In the genomic region with DNA sequence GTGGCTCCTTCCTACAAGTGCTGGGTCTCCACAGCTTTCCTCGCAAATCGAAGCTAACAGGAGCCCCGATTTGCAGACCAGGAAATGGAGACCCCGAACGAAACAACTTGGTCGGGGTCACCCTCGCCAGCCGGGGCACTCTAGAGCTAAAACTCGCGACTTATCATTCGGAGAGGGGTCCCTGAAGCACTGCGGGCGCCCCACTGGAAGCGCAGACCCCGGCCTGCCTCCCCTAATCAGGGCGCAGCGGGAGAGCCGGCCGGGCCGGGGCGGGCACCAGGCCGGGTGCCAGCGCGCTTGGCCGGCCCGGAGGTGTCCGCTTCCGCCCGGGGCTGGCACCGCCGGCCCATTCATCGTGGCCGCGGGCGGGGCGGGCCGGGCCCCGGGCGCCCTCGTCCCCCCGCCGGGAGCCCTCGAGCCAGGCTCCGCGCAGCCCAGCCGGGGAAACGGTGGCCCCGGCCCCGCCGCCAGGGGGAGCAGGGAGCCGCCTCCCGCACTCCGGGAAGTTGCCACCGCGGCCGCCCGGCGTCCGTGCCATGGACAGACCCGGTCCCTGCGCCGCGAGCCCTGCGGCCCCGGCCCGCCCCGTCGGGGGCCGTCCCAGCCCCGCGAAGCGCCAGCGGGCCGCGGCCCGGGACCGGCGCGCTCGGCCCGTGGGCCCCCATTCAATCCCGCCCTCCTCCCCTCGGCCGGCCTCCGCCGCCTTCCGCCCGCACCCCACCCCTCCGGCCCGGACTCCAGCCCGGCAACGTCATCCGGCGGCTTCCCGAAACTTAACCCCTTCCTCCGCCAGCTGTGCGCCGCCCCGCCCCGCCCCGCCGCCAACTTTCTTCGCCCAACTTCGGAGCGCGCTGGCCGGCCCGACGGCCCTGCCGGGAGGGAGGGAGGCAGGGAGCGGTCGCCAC, we compare ENCODE assay signal across 8 cellular contexts. TPM values are rescaled to one million over a fixed set of nuclear protein-coding genes. Genes with fewer than 3 reads are reported as not detected.
DNase-seq lines count a peak whose midpoint lies in the region; ATAC-seq and TF ChIP-seq lines count a peak whose summit lies in the region.

No MANE protein-coding gene starts in this region.

- DNase-seq in SIG-M5 treated with dmso at 0.1 percent for 504 hours (lab: John Stamatoyannopoulos, UW; ENCODE audit: unreplicated experiment) = peak; percentile 66
- no peak for DNase-seq in SIG-M5 (lab: John Stamatoyannopoulos, UW)
- peak; percentile 64 for DNase-seq in NCI-H345 treated with DMSO at 0.1 percent for 48 hours (lab: John Stamatoyannopoulos, UW; ENCODE audit: unreplicated experiment)
- DNase-seq in activated CD4-positive, alpha-beta T cell treated with anti-CD3 and anti-CD28 coated beads, Interleukin-2, amount 50 U/mL, for 48 hours = peak; percentile 81 to 83
- DNase-seq in dorsolateral prefrontal cortex = peak; percentile 50 to 88 (median 68)
- peak; percentile 57 to 96 for DNase-seq in lower leg skin (ENCODE audit: low spot score in 2 of 2)
- DNase-seq in stimulated activated CD4-positive, alpha-beta T cell treated with anti-CD3 and anti-CD28 coated beads, Interleukin-4, amount 100 ng/mL, for 4 hours = peak; percentile 67 to 83

- peak overlapping the region; percentile 45 to 86 (median 71) for H3K4me3 ChIP-seq in dorsolateral prefrontal cortex
- peak overlapping the region; percentile 81 for H3K4me3 ChIP-seq in lower leg skin (ENCODE audit: low read depth, poor library complexity, severe bottlenecking)

- WGBS in lower leg skin, 2 donors = 1 to 2% methylated on average over 16 to 62 of the region's 112 CpGs

- intact Hi-C loops in dorsolateral prefrontal cortex (cut with DNase I) (loop anchor here (2.0 to 10.0 kb wide), 7 partner anchors 44 to 604 kb away; partner anchors contain the start of genes MGME1 (in 2 of the 2), SNX5 (in 2 of the 2), BFSP1 (in 1 of the 2) and ZNF133 (in 1 of the 2)), lower leg skin (cut with DNase I; ENCODE audit: low total_unique reads) (loop anchor here (5.0 to 10.0 kb wide), 2 partner anchors 144 to 324 kb away; no protein-coding TSS in a partner anchor)

- peak overlapping the region; percentile 32 to 97 (median 92) for H3K27ac ChIP-seq in dorsolateral prefrontal cortex

- no peaks in the 10 kb centered on the region for H3K27me3 ChIP-seq in dorsolateral prefrontal cortex

- no peak for TF ChIP-seq POLR2A in lower leg skin (IDR thresholded peaks at IDR 0.05)

- TF ChIP-seq CTCF in dorsolateral prefrontal cortex (IDR thresholded peaks at IDR 0.05 in 54 of 56, conservative IDR thresholded peaks at IDR 0.05 in 2 of 56; ENCODE audit: low read depth in 1 of 56, partially characterized antibody in 56 of 56) = peak in 52 of 56 donors; percentile 9 to 84 (median 54)
- TF ChIP-seq CTCF in lower leg skin (IDR thresholded peaks at IDR 0.05) = peak in 1 of 3 donors; percentile 18

- ATAC-seq in HG02943 (IDR thresholded peaks at IDR 0.05; ENCODE audit: low read depth, unreplicated experiment) = peak; percentile 35

RNA-seq across cellular contexts. Expression of gene RRBP1, which starts 1.0 kb away (rescaled TPM):
- total RNA-seq in dorsolateral prefrontal cortex = 100 to 1,000 TPM in 1 of 120 experiments, 10 to 100 TPM in 119; 25.5 to 102 (median 45.7) TPM
- 10 to 100 TPM; 33.7 to 57.7 (median 43.2) TPM for total RNA-seq in lower leg skin

RNA-seq across cellular contexts. Expression of gene BANF2, which starts 18.7 kb away (rescaled TPM):
- total RNA-seq in dorsolateral prefrontal cortex (not detected), lower leg skin (not detected)
